In the genomic region with DNA sequence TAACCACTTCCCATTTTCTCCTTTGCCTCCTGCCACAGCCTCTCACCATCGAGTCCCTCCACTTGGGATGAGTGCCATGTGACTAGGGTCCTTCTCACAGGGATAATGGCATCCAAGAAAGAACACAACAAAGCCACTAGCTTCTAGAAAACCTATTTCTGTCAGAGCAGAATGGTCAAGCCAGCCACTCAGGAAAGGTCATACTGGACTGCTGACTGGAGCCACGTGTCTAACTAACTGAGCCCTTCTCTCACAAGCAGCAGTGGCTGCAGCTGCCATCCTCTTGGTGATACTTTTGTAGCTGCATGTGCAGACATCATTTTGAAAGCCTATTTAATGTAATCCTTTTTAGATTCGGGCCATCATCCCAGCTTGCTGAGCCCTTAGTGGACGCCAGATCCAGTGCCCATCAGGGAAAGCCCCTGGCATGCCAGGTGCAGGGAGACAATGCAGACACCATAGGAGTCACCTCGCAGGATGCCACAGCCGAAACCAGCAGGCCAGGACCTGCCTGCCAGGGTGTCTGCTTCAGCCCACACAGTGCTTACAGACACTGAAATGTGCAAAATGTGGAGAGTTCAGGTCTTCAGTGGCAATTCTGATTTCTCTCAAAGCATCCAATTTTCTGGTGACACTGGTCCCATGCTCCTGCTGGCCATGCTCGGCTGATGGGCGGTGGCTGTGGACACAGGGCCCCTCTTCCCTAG, we compare ENCODE assay signal across 15 cellular contexts.
A peak's percentile ranks its signal among the peaks of the same experiment; 100 is the strongest.
DNase-seq lines count a peak whose midpoint lies in the region; ATAC-seq and TF ChIP-seq lines count a peak whose summit lies in the region.
"Had no signal": no experiment of that assay in that cellular context is flagged by ENCODE, and none has a peak within 500 bp of the region (broad histone marks: within the 10 kb centered on the region; RNA-seq: fewer than 3 reads in every experiment).

No MANE protein-coding gene starts in this region.

- TF ChIP-seq POLR2A in upper lobe of left lung (IDR thresholded peaks at IDR 0.05) (no peak), adrenal gland (IDR thresholded peaks at IDR 0.05) (no peak)

- WGBS in upper lobe of left lung, 2 donors: 72 to 88% methylated on average over 4 to 8 of the region's 8 CpGs
- 89 to 92% (median 91%) methylated on average over 4 to 8 of the region's 8 CpGs for WGBS in adrenal gland, 4 donors

- H3K27ac Mint-ChIP-seq in activated naive CD8-positive, alpha-beta T cell treated with anti-CD3 and anti-CD28 coated beads, Interleukin-2, amount 10 ng/mL, durations not matched to agents 7 days and 5 days: peak overlapping the region; percentile 79
- H3K27ac Mint-ChIP-seq in activated naive CD8-positive, alpha-beta T cell treated with anti-CD3 and anti-CD28 coated beads, Interleukin-2, amount 50 U/mL, for 24 hours: no peak overlapping the region
- H3K27ac Mint-ChIP-seq in activated CD4-positive, alpha-beta memory T cell treated with anti-CD3 and anti-CD28 coated beads, Interleukin-2, amount 10 ng/mL, durations not matched to agents 7 days and 5 days: peak overlapping the region; percentile 96
- H3K27ac Mint-ChIP-seq: activated naive CD4-positive, alpha-beta T cell treated with anti-CD3 and anti-CD28 coated beads for 36 hours; GM23338 had no signal

- no peak overlapping the region for H3K4me3 Mint-ChIP-seq in activated naive CD8-positive, alpha-beta T cell treated with anti-CD3 and anti-CD28 coated beads, Interleukin-2, amount 10 ng/mL, durations not matched to agents 7 days and 5 days
- no peak overlapping the region for H3K4me3 Mint-ChIP-seq in activated naive CD8-positive, alpha-beta T cell treated with anti-CD3 and anti-CD28 coated beads, Interleukin-2, amount 50 U/mL, for 24 hours
- H3K4me3 Mint-ChIP-seq in activated CD4-positive, alpha-beta memory T cell treated with anti-CD3 and anti-CD28 coated beads, Interleukin-2, amount 10 ng/mL, durations not matched to agents 7 days and 5 days: peak overlapping the region; percentile 74
- H3K4me3 Mint-ChIP-seq: activated naive CD4-positive, alpha-beta T cell treated with anti-CD3 and anti-CD28 coated beads for 36 hours; GM23338 had no signal

- no peaks in the 10 kb centered on the region for H3K27me3 Mint-ChIP-seq in activated naive CD8-positive, alpha-beta T cell treated with anti-CD3 and anti-CD28 coated beads, Interleukin-2, amount 10 ng/mL, durations not matched to agents 7 days and 5 days
- no peaks in the 10 kb centered on the region for H3K27me3 Mint-ChIP-seq in activated naive CD8-positive, alpha-beta T cell treated with anti-CD3 and anti-CD28 coated beads, Interleukin-2, amount 50 U/mL, for 24 hours
- H3K27me3 Mint-ChIP-seq in activated CD4-positive, alpha-beta memory T cell treated with anti-CD3 and anti-CD28 coated beads, Interleukin-2, amount 10 ng/mL, durations not matched to agents 7 days and 5 days: peaks cover 2% of the 10 kb centered on the region

- no peak for ATAC-seq in activated naive CD8-positive, alpha-beta T cell treated with anti-CD3 and anti-CD28 coated beads, Interleukin-2, amount 10 ng/mL, durations not matched to agents 7 days and 5 days (ENCODE audit: low read depth)
- no peak for ATAC-seq in activated naive CD8-positive, alpha-beta T cell treated with anti-CD3 and anti-CD28 coated beads, Interleukin-2, amount 50 U/mL, for 24 hours
- ATAC-seq in upper lobe of left lung (ENCODE audit: low FRiP score in 2 of 2): no peak
- ATAC-seq: GM23338, K562, pancreas had no signal

- peaks cover 59% of the 10 kb centered on the region for H3K4me1 Mint-ChIP-seq in activated naive CD8-positive, alpha-beta T cell treated with anti-CD3 and anti-CD28 coated beads, Interleukin-2, amount 10 ng/mL, durations not matched to agents 7 days and 5 days
- peaks cover 55% of the 10 kb centered on the region for H3K4me1 Mint-ChIP-seq in activated naive CD8-positive, alpha-beta T cell treated with anti-CD3 and anti-CD28 coated beads, Interleukin-2, amount 50 U/mL, for 24 hours
- peaks cover 80% of the 10 kb centered on the region for H3K4me1 Mint-ChIP-seq in activated CD4-positive, alpha-beta memory T cell treated with anti-CD3 and anti-CD28 coated beads, Interleukin-2, amount 10 ng/mL, durations not matched to agents 7 days and 5 days

- H3K27ac ChIP-seq in upper lobe of left lung (peak overlapping the region in 3 of 4 donors; percentile 11 to 71 (median 27)), adrenal gland (peak overlapping the region in 1 of 5 donors; percentile 21)
- H3K27ac ChIP-seq: pancreas had no signal

- H3K4me1 ChIP-seq in upper lobe of left lung (peaks cover 74 to 92% (median 84%) of the 10 kb centered on the region in 4 donors), adrenal gland (replicated peaks in 1 of 2) (peaks cover 9 to 54% of the 10 kb centered on the region in 2 donors)

- CTCF ChIA-PET in activated CD4-positive, alpha-beta memory T cell treated with anti-CD3 and anti-CD28 coated beads, Interleukin-2, amount 10 ng/mL, durations not matched to agents 7 days and 5 days (lab: Charles Lee): interaction anchor here (0.8 to 1.4 kb wide), 5 partner anchors 23 to 459 kb away, joined by 3 to 4 read pairs (median 3); no protein-coding TSS in a partner anchor

- H3K9me3 Mint-ChIP-seq in activated naive CD8-positive, alpha-beta T cell treated with anti-CD3 and anti-CD28 coated beads, Interleukin-2, amount 10 ng/mL, durations not matched to agents 7 days and 5 days: no peaks in the 10 kb centered on the region
- no peaks in the 10 kb centered on the region for H3K9me3 Mint-ChIP-seq in activated naive CD8-positive, alpha-beta T cell treated with anti-CD3 and anti-CD28 coated beads, Interleukin-2, amount 50 U/mL, for 24 hours
- H3K9me3 Mint-ChIP-seq in activated CD4-positive, alpha-beta memory T cell treated with anti-CD3 and anti-CD28 coated beads, Interleukin-2, amount 10 ng/mL, durations not matched to agents 7 days and 5 days: no peaks in the 10 kb centered on the region
- H3K9me3 Mint-ChIP-seq: activated naive CD4-positive, alpha-beta T cell treated with anti-CD3 and anti-CD28 coated beads for 36 hours; GM23338 had no signal

- H3K27me3 ChIP-seq in upper lobe of left lung (no peaks in the 10 kb centered on the region), adrenal gland (no peaks in the 10 kb centered on the region)
- H3K27me3 ChIP-seq: pancreas had no signal

- peaks cover 0 to 7% (median 0%) of the 10 kb centered on the region in 4 donors for H3K36me3 ChIP-seq in upper lobe of left lung
- H3K36me3 ChIP-seq in adrenal gland (replicated peaks in 1 of 2): peaks cover 0 to 22% of the 10 kb centered on the region in 2 donors

- intact Hi-C loops in adrenal gland (cut with DNase I): no loop called here

- in situ Hi-C loops in KBM-7 (cut with MboI; ENCODE audit: low pct_unique_long_range_greater_than_20kb, low sequenced_read_pairs): no loop called here

- TF ChIP-seq EP300 in upper lobe of left lung (IDR thresholded peaks at IDR 0.05): no peak

- H3K36me3 Mint-ChIP-seq in activated naive CD8-positive, alpha-beta T cell treated with anti-CD3 and anti-CD28 coated beads, Interleukin-2, amount 10 ng/mL, durations not matched to agents 7 days and 5 days: no peaks in the 10 kb centered on the region
- no peaks in the 10 kb centered on the region for H3K36me3 Mint-ChIP-seq in activated naive CD8-positive, alpha-beta T cell treated with anti-CD3 and anti-CD28 coated beads, Interleukin-2, amount 50 U/mL, for 24 hours (ENCODE audit: low read depth)
- H3K36me3 Mint-ChIP-seq in activated CD4-positive, alpha-beta memory T cell treated with anti-CD3 and anti-CD28 coated beads, Interleukin-2, amount 10 ng/mL, durations not matched to agents 7 days and 5 days (ENCODE audit: low read depth): peaks cover 7% of the 10 kb centered on the region

- H3K4me3 ChIP-seq in upper lobe of left lung: no peak overlapping the region
- H3K4me3 ChIP-seq in adrenal gland: no peak overlapping the region
- H3K4me3 ChIP-seq: GM12878, GM23338, K562, pancreas had no signal

- H3K9me3 ChIP-seq in upper lobe of left lung (no peaks in the 10 kb centered on the region), adrenal gland (replicated peaks in 1 of 3) (no peaks in the 10 kb centered on the region)
- H3K9me3 ChIP-seq: pancreas had no signal

- TF ChIP-seq CTCF in upper lobe of left lung (IDR thresholded peaks at IDR 0.05) (no peak), adrenal gland (IDR thresholded peaks at IDR 0.05) (no peak)

- POLR2A ChIA-PET in activated naive CD8-positive, alpha-beta T cell treated with anti-CD3 and anti-CD28 coated beads, Interleukin-2, amount 10 ng/mL, durations not matched to agents 7 days and 5 days (lab: Charles Lee): no interaction called here
- POLR2A ChIA-PET in activated CD4-positive, alpha-beta memory T cell treated with anti-CD3 and anti-CD28 coated beads, Interleukin-2, amount 10 ng/mL, durations not matched to agents 7 days and 5 days (lab: Charles Lee): interaction anchor here (0.6 to 1.8 kb wide), 5 partner anchors 10 to 214 kb away, joined by 3 to 5 read pairs (median 3); partner anchors contain the start of gene FIGNL1

- no peak for DNase-seq in activated naive CD8-positive, alpha-beta T cell treated with anti-CD3 and anti-CD28 coated beads, Interleukin-2, amount 10 ng/mL, durations not matched to agents 7 days and 5 days
- no peak for DNase-seq in activated naive CD8-positive, alpha-beta T cell treated with anti-CD3 and anti-CD28 coated beads, Interleukin-2, amount 50 U/mL, for 24 hours
- DNase-seq in activated CD4-positive, alpha-beta memory T cell treated with anti-CD3 and anti-CD28 coated beads, Interleukin-2, amount 10 ng/mL, durations not matched to agents 7 days and 5 days: peak; percentile 28
- peak; percentile 71 for DNase-seq in medulla oblongata (ENCODE audit: extremely low spot score)
- DNase-seq in upper lobe of left lung: peak in 1 of 2 donors; percentile 43
- DNase-seq in KBM-7: no peak
- DNase-seq in adrenal gland: no peak
- DNase-seq in NCI-H2081 (lab: John Stamatoyannopoulos, UW): no peak
- DNase-seq: activated naive CD4-positive, alpha-beta T cell treated with anti-CD3 and anti-CD28 coated beads for 36 hours; mesendoderm; NCI-H2081 treated with DMSO at 0.1 percent for 48 hours had no signal

Comparison
In these comparisons a context has a peak if more than half of its experiments do, and no peak if none do; other contexts are left out.
1. DNase-seq: peak in activated CD4-positive, alpha-beta memory T cell treated with anti-CD3 and anti-CD28 coated beads, Interleukin-2, amount 10 ng/mL, durations not matched to agents 7 days and 5 days (single experiment) and medulla oblongata (single experiment); none in activated naive CD8-positive, alpha-beta T cell treated with anti-CD3 and anti-CD28 coated beads, Interleukin-2, amount 10 ng/mL, durations not matched to agents 7 days and 5 days (single experiment), activated naive CD8-positive, alpha-beta T cell treated with anti-CD3 and anti-CD28 coated beads, Interleukin-2, amount 50 U/mL, for 24 hours (single experiment), KBM-7 (single experiment), adrenal gland (0 of 7) and NCI-H2081 (0 of 2).